30 cellular contexts compared by ENCODE assay signal in the genomic region with DNA sequence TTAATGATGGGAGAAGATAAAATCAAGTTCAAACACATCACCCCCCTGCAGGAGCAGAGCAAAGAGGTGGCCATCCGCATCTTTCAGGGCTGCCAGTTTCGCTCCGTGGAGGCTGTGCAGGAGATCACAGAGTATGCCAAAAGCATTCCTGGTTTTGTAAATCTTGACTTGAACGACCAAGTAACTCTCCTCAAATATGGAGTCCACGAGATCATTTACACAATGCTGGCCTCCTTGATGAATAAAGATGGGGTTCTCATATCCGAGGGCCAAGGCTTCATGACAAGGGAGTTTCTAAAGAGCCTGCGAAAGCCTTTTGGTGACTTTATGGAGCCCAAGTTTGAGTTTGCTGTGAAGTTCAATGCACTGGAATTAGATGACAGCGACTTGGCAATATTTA.
"Had no signal": no experiment of that assay in that cellular context is flagged by ENCODE, and none has a peak within 500 bp of the region (broad histone marks: within the 10 kb centered on the region; RNA-seq: fewer than 3 reads in every experiment).

No MANE protein-coding gene starts in this region.

- H3K9me3 ChIP-seq: psoas muscle, right lobe of liver, sigmoid colon, stomach, suprapubic skin, testis, tibial artery, transverse colon, upper lobe of right lung, uterus had no signal

- H3K79me2 ChIP-seq: parathyroid adenoma had no signal

- H3K9ac ChIP-seq: neural progenitor cell, parathyroid adenoma had no signal

- H3K36me3 ChIP-seq: neural progenitor cell, right lobe of liver, sigmoid colon, suprapubic skin, tibial artery, upper lobe of right lung, uterus had no signal

- H3K36me3 Mint-ChIP-seq: naive B cell; naive thymus-derived CD8-positive, alpha-beta T cell; neural progenitor cell; stimulated activated effector memory CD8-positive, alpha-beta T cell treated with anti-CD3 and anti-CD28 coated beads, Interleukin-12 subunit alpha, Interleukin-12 subunit beta, amount 100 ng/mL, for 72 hours; stimulated activated naive B cell treated with anti-CD40 and anti-IgM and Interleukin-4, amounts not matched to agents 10 μg/mL and 1 μg/mL and 100 μg/mL, for 72 hours; type B pancreatic cell had no signal

- H3K4me3 Mint-ChIP-seq: naive B cell; naive thymus-derived CD8-positive, alpha-beta T cell; nephron; neural progenitor cell; stimulated activated effector memory CD8-positive, alpha-beta T cell treated with anti-CD3 and anti-CD28 coated beads, Interleukin-12 subunit alpha, Interleukin-12 subunit beta, amount 100 ng/mL, for 72 hours; stimulated activated naive B cell treated with anti-CD40 and anti-IgM and Interleukin-4, amounts not matched to agents 10 μg/mL and 1 μg/mL and 100 μg/mL, for 72 hours; stimulated activated naive CD8-positive, alpha-beta T cell treated with anti-CD3 and anti-CD28 coated beads, Interleukin-15, Interleukin-2, amounts not matched to agents 100 ng/mL and 50 ng/mL, for 24 hours; type B pancreatic cell had no signal

- H3K27me3 ChIP-seq: neural progenitor cell, right lobe of liver, sigmoid colon, stomach, testis, tibial artery, transverse colon, upper lobe of right lung, uterus had no signal

- ATAC-seq: naive thymus-derived CD8-positive, alpha-beta T cell; psoas muscle; right cardiac atrium; right lobe of liver; stimulated activated naive B cell treated with anti-CD40 and anti-IgM and Interleukin-4, amounts not matched to agents 10 μg/mL and 1 μg/mL and 100 μg/mL, for 72 hours; upper lobe of right lung had no signal

- H2AFZ ChIP-seq: neural progenitor cell, parathyroid adenoma had no signal

- DNase-seq: naive B cell; naive thymus-derived CD8-positive, alpha-beta T cell; occipital lobe; posterior cingulate gyrus; psoas muscle; right cardiac atrium; right lobe of liver; sigmoid colon; small intestine; stimulated activated CD4-positive, alpha-beta T cell treated with anti-CD3 and anti-CD28 coated beads, Interleukin-15, amount 100 ng/mL, for 24 hours; stimulated activated CD4-positive, alpha-beta T cell treated with anti-CD3 and anti-CD28 coated beads, Interleukin-2, amount 100 ng/mL, for 24 hours; stimulated activated CD4-positive, alpha-beta T cell treated with anti-CD3 and anti-CD28 coated beads, Interleukin-2, amount 100 ng/mL, for 48 hours; stimulated activated CD4-positive, alpha-beta T cell treated with anti-CD3 and anti-CD28 coated beads, Interleukin-4, amount 100 ng/mL, for 24 hours; stimulated activated naive B cell treated with anti-CD40 and anti-IgM and Interleukin-4, amounts not matched to agents 10 μg/mL and 1 μg/mL and 100 μg/mL, for 72 hours; stimulated activated naive CD4-positive, alpha-beta T cell treated with Interleukin-2 at 50 U/mL for 16 hours; stomach; substantia nigra; testis; tibial artery; transverse colon; upper lobe of right lung; uterus had no signal

- H3K4me3 ChIP-seq: neural progenitor cell, psoas muscle, right lobe of liver, sigmoid colon, stomach, suprapubic skin, testis, tibial artery, transverse colon, upper lobe of right lung, uterus had no signal

- H3K27ac ChIP-seq: neural progenitor cell, parathyroid adenoma, psoas muscle, right lobe of liver, sigmoid colon, stomach, suprapubic skin, testis, tibial artery, transverse colon, upper lobe of right lung, uterus had no signal

- H3K27ac Mint-ChIP-seq: naive thymus-derived CD8-positive, alpha-beta T cell; neural progenitor cell; progenitor cell of endocrine pancreas; stimulated activated effector memory CD8-positive, alpha-beta T cell treated with anti-CD3 and anti-CD28 coated beads, Interleukin-12 subunit alpha, Interleukin-12 subunit beta, amount 100 ng/mL, for 72 hours; stimulated activated naive B cell treated with anti-CD40 and anti-IgM and Interleukin-4, amounts not matched to agents 10 μg/mL and 1 μg/mL and 100 μg/mL, for 72 hours; stimulated activated naive CD8-positive, alpha-beta T cell treated with anti-CD3 and anti-CD28 coated beads, Interleukin-15, Interleukin-2, amounts not matched to agents 100 ng/mL and 50 ng/mL, for 24 hours; type B pancreatic cell had no signal

- H3K4me1 Mint-ChIP-seq: naive B cell; naive thymus-derived CD8-positive, alpha-beta T cell; neural progenitor cell had no signal

- H3K27me3 Mint-ChIP-seq: progenitor cell of endocrine pancreas, type B pancreatic cell had no signal

- H3K9me3 Mint-ChIP-seq: naive B cell; naive thymus-derived CD8-positive, alpha-beta T cell; nephron; neural progenitor cell; stimulated activated effector memory CD8-positive, alpha-beta T cell treated with anti-CD3 and anti-CD28 coated beads, Interleukin-12 subunit alpha, Interleukin-12 subunit beta, amount 100 ng/mL, for 72 hours; stimulated activated naive B cell treated with anti-CD40 and anti-IgM and Interleukin-4, amounts not matched to agents 10 μg/mL and 1 μg/mL and 100 μg/mL, for 72 hours; stimulated activated naive CD8-positive, alpha-beta T cell treated with anti-CD3 and anti-CD28 coated beads, Interleukin-15, Interleukin-2, amounts not matched to agents 100 ng/mL and 50 ng/mL, for 24 hours; type B pancreatic cell had no signal

- H3K4me2 ChIP-seq: neural progenitor cell had no signal

- H3K4me1 ChIP-seq: neural progenitor cell, parathyroid adenoma, psoas muscle, sigmoid colon, stomach, suprapubic skin, testis had no signal
